1 cellular context compared by ENCODE assay signal in the genomic region with DNA sequence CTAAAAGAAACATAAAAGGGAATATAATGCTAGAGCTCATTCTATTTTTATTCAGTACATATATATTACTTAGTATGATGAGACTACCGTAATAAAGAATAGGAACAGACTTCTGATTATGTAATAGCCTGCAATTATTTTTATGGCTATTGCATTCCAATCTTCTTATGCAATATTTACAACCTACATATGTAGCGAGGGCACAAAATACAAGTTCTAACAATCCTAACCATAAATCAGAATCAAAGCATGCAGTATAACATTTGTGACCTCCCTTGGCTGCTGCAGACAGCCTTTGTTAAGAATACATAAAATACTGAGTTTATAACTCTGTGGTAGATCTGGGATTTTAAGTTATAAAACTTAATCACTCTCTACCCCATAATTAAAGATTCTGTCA.
TF ChIP-seq lines count a peak whose summit lies in the region.

No MANE protein-coding gene starts in this region.

TF ChIP-seq in GM23338, 12 proteins besides CTCF, POLR2A, EP300 and RAD21 (continued from another document):
- TF ChIP-seq, protein P1, sequence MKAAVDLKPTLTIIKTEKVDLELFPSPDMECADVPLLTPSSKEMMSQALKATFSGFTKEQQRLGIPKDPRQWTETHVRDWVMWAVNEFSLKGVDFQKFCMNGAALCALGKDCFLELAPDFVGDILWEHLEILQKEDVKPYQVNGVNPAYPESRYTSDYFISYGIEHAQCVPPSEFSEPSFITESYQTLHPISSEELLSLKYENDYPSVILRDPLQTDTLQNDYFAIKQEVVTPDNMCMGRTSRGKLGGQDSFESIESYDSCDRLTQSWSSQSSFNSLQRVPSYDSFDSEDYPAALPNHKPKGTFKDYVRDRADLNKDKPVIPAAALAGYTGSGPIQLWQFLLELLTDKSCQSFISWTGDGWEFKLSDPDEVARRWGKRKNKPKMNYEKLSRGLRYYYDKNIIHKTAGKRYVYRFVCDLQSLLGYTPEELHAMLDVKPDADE (IDR thresholded peaks at IDR 0.05), result no peak
- TF ChIP-seq CREB1 (CRISPR knock-in tag; IDR thresholded peaks at IDR 0.05; ENCODE audit: low read depth) (no peak), POLR2AphosphoS5 (IDR thresholded peaks at IDR 0.05; ENCODE audit: low read depth) (no peak), ZNF331 (CRISPR knock-in tag; IDR thresholded peaks at IDR 0.05; ENCODE audit: low read depth) (no peak), EZH2phosphoT487 (IDR thresholded peaks at IDR 0.05; ENCODE audit: unreplicated experiment) (no peak)
